In genomic region chr9:37187269-37187668, GRCh38 we compare ENCODE assay signal across 10 cellular contexts.
A peak's percentile ranks its signal among the peaks of the same experiment; 100 is the strongest.
DNase-seq lines count a peak whose midpoint lies in the region; ATAC-seq lines count a peak whose summit lies in the region.
"Had no signal": no experiment of that assay in that cellular context is flagged by ENCODE, and none has a peak within 500 bp of the region (broad histone marks: within the 10 kb centered on the region; RNA-seq: fewer than 3 reads in every experiment).

No MANE protein-coding gene starts in this region.

- peak; percentile 75 for ATAC-seq in GM18511 (IDR thresholded peaks at IDR 0.05; ENCODE audit: unreplicated experiment)
- ATAC-seq in GM21576 (IDR thresholded peaks at IDR 0.05; ENCODE audit: unreplicated experiment), result peak; percentile 44

- no peaks in the 10 kb centered on the region for H3K27me3 Mint-ChIP-seq in dendritic cell treated with granulocyte-macrophage colony-stimulating factor and Interleukin-4, amounts not matched to agents 40 ng/mL and 50 ng/mL, for 4 days

- H3K9me3 Mint-ChIP-seq in dendritic cell treated with granulocyte-macrophage colony-stimulating factor and Interleukin-4, amounts not matched to agents 40 ng/mL and 50 ng/mL, for 4 days, result no peaks in the 10 kb centered on the region

- H3K4me1 Mint-ChIP-seq in dendritic cell treated with granulocyte-macrophage colony-stimulating factor and Interleukin-4, amounts not matched to agents 40 ng/mL and 50 ng/mL, for 4 days (ENCODE audit: low read depth), result peaks cover 18% of the 10 kb centered on the region

- H4K20me1 ChIP-seq in Karpas-422 (ENCODE audit: insufficient read depth, low read depth, low read length), result no peaks in the 10 kb centered on the region

- DNase-seq in Karpas-422 (peak; percentile 65), activated gamma-delta T cell treated with Interleukin-2 at 50 U/mL for 16 hours (no peak), NCI-H526 (lab: John Stamatoyannopoulos, UW) (no peak), glomerular visceral epithelial cell (ENCODE audit: extremely low spot score) (no peak), GM03348 (ENCODE audit: low spot score) (no peak)
- DNase-seq: NCI-H2081, retina had no signal

- H3K79me2 ChIP-seq in Karpas-422 (ENCODE audit: low read length), result peaks cover 79% of the 10 kb centered on the region

- no peak overlapping the region for H3K4me3 ChIP-seq in Karpas-422 (ENCODE audit: low read length)

- H3K9me3 ChIP-seq in Karpas-422 (ENCODE audit: low read length), result no peaks in the 10 kb centered on the region

- peak overlapping the region; percentile 54 for H3K27ac ChIP-seq in Karpas-422 (ENCODE audit: low read length)

- no peak overlapping the region for H3K9ac ChIP-seq in Karpas-422 (ENCODE audit: low read length)

- no peak overlapping the region for H2AFZ ChIP-seq in Karpas-422 (ENCODE audit: low read length)

- peak overlapping the region; percentile 24 for H3K4me2 ChIP-seq in Karpas-422 (ENCODE audit: low read depth, low read length, poor library complexity, severe bottlenecking)

- H3K4me1 ChIP-seq in Karpas-422 (ENCODE audit: low read length), result peaks cover 60% of the 10 kb centered on the region

- H3K27ac Mint-ChIP-seq in dendritic cell treated with granulocyte-macrophage colony-stimulating factor and Interleukin-4, amounts not matched to agents 40 ng/mL and 50 ng/mL, for 4 days, result peak overlapping the region; percentile 46

- H3K36me3 Mint-ChIP-seq in dendritic cell treated with granulocyte-macrophage colony-stimulating factor and Interleukin-4, amounts not matched to agents 40 ng/mL and 50 ng/mL, for 4 days (ENCODE audit: low read depth), result peaks cover 46% of the 10 kb centered on the region

- H3K27me3 ChIP-seq in Karpas-422 (ENCODE audit: low read length), result no peaks in the 10 kb centered on the region

- intact Hi-C loops in dendritic cell treated with granulocyte-macrophage colony-stimulating factor and Interleukin-4, amounts not matched to agents 40 ng/mL and 50 ng/mL, for 4 days (cut with micrococcal nuclease), result no loop called here

- H3K4me3 Mint-ChIP-seq in dendritic cell treated with granulocyte-macrophage colony-stimulating factor and Interleukin-4, amounts not matched to agents 40 ng/mL and 50 ng/mL, for 4 days, result no peak overlapping the region

- no peaks in the 10 kb centered on the region for H3K9me2 ChIP-seq in Karpas-422 (replicated peaks; ENCODE audit: insufficient read depth, low read length)

- peaks cover 41% of the 10 kb centered on the region for H3K36me3 ChIP-seq in Karpas-422 (ENCODE audit: insufficient read depth, low read length)
